In the genomic region with DNA sequence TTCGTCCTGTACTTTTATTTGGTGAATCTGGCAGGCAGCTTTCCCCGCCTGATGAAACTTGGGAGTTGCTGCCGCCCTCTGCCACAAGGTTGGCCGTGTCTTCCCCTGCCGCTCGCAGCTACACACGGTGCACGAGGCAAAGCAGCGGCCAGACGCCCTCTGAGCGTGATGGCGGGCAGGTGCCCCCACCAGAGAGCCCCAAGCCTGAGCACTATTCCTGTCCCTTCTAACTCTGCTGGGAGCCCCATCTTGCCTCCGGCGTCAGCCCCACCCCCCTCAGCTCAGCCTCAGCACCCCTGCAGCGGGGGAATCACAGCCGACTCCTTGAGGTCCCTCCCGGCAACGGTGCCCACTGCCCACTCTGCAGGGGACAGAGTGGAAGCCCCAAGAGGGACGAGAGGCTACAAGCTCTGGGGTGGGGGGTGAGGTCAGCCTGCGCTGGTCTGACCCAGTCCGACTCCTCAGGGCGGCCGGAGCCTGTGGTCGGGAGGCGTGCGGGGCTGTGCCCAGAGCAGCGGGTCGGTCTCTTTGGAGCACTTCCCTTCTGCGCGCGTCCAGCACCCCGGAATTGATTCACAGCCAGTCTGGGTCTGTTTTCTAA, we compare ENCODE assay signal across 19 cellular contexts. TPM values are rescaled to one million over a fixed set of nuclear protein-coding genes. Genes with fewer than 3 reads are reported as not detected.
A peak's percentile ranks its signal among the peaks of the same experiment; 100 is the strongest.
DNase-seq lines count a peak whose midpoint lies in the region; ATAC-seq, FAIRE-seq and TF ChIP-seq lines count a peak whose summit lies in the region.
"Had no signal": no experiment of that assay in that cellular context is flagged by ENCODE, and none has a peak within 500 bp of the region (broad histone marks: within the 10 kb centered on the region; RNA-seq: fewer than 3 reads in every experiment).

No MANE protein-coding gene starts in this region.

- H3K27ac ChIP-seq in H1 (ENCODE audit: low read depth, low read length) (no peak overlapping the region), mesendoderm (ENCODE audit: low read depth, low read length) (no peak overlapping the region), WERI-Rb-1 (no peak overlapping the region)
- H3K27ac ChIP-seq: adrenal gland, ovary had no signal

- no peak overlapping the region; a peak in 2 of 7 replicates for H3K9ac ChIP-seq in H1 (replicated peaks in 1 of 4; ENCODE audit: extremely low read depth in 1 of 4, low read depth in 3 of 4, low read length in 3 of 4)
- H3K9ac ChIP-seq in mesendoderm (ENCODE audit: low read length), result peak overlapping the region; percentile 61

- FAIRE-seq in H1 (lab: Jason Lieb, UNC), result no peak
- FAIRE-seq: G401.6, GM12892, H54, small intestine had no signal

- peaks cover 71% of the 10 kb centered on the region for H3K27me3 Mint-ChIP-seq in stimulated activated naive CD8-positive, alpha-beta T cell treated with anti-CD3 and anti-CD28 coated beads, Interleukin-15, amount 100 ng/mL, for 72 hours

- DNase-seq in stimulated activated naive CD8-positive, alpha-beta T cell treated with anti-CD3 and anti-CD28 coated beads, Interleukin-15, amount 100 ng/mL, for 72 hours, result no peak
- no peak for DNase-seq in stimulated activated naive CD8-positive, alpha-beta T cell treated with anti-CD3 and anti-CD28 coated beads, Interleukin-15, Interleukin-2, amounts not matched to agents 100 U/mL and 50 U/mL, for 24 hours
- DNase-seq in H1 (ENCODE audit: low read depth in 1 of 2, low spot score in 2 of 2) (peak in 1 of 2 experiments; percentile 74), mesendoderm (peak; percentile 45), WERI-Rb-1 (no peak), NCI-H446 treated with DMSO at 0.1 percent for 48 hours (lab: John Stamatoyannopoulos, UW) (no peak), SK-N-DZ (ENCODE audit: low spot score) (no peak)
- no peak for DNase-seq in activated CD8-positive, alpha-beta memory T cell treated with anti-CD3 and anti-CD28 coated beads, Interleukin-2, amount 50 U/mL, for 48 hours
- DNase-seq: activated CD4-positive, alpha-beta T cell treated with anti-CD3 and anti-CD28 coated beads, Interleukin-2, amount 10 ng/mL, durations not matched to agents 7 days and 5 days; adrenal gland; cerebellar nuclear complex; foreskin melanocyte; NCI-H82; ovary; small intestine had no signal

- peak overlapping the region; percentile 99 for H2AFZ ChIP-seq in H1 (ENCODE audit: low read length)

- no peak overlapping the region for H4K5ac ChIP-seq in H1 (ENCODE audit: insufficient read length, low read depth, low read length)
- no peak overlapping the region for H4K5ac ChIP-seq in mesendoderm (ENCODE audit: low read length)

- H3K4me1 ChIP-seq in H1 (replicated peaks in 1 of 4; ENCODE audit: control insufficient read depth in 3 of 4, insufficient read depth in 4 of 4, low read length in 3 of 4) (peaks cover 4 to 25% (median 10%) of the 10 kb centered on the region in 4 experiments; a peak in 6 of 7 replicates), mesendoderm (ENCODE audit: control insufficient read depth, low read depth, low read length) (no peaks in the 10 kb centered on the region)
- H3K4me1 ChIP-seq: adrenal gland had no signal

- H3K9me3 ChIP-seq in H1 (ENCODE audit: insufficient read depth in 2 of 2, low read depth in 1 of 2, low read length in 1 of 2), result no peaks in the 10 kb centered on the region
- H3K9me3 ChIP-seq in WERI-Rb-1 (ENCODE audit: severe bottlenecking), result no peaks in the 10 kb centered on the region
- H3K9me3 ChIP-seq: adrenal gland, ovary had no signal

- TF ChIP-seq EP300 in H1 (IDR thresholded peaks at IDR 0.05; ENCODE audit: borderline replicate concordance in 1 of 2, low read depth in 2 of 2, low read length in 2 of 2), result no peak

- H3K36me3 ChIP-seq in H1 (ENCODE audit: control insufficient read depth in 2 of 4, insufficient read depth in 4 of 4, low read length in 3 of 4) (no peaks in the 10 kb centered on the region), mesendoderm (ENCODE audit: control insufficient read depth, insufficient read depth, low read length) (no peaks in the 10 kb centered on the region), WERI-Rb-1 (no peaks in the 10 kb centered on the region)
- H3K36me3 ChIP-seq: adrenal gland, ovary had no signal

- no peaks in the 10 kb centered on the region for H3K9me3 Mint-ChIP-seq in stimulated activated naive CD8-positive, alpha-beta T cell treated with anti-CD3 and anti-CD28 coated beads, Interleukin-15, amount 100 ng/mL, for 72 hours
- H3K9me3 Mint-ChIP-seq: activated CD4-positive, alpha-beta T cell treated with anti-CD3 and anti-CD28 coated beads, Interleukin-2, amount 10 ng/mL, durations not matched to agents 7 days and 5 days; stimulated activated effector memory CD8-positive, alpha-beta T cell treated with anti-CD3 and anti-CD28 coated beads, Interleukin-12 subunit alpha, Interleukin-12 subunit beta, amount 100 ng/mL, for 72 hours had no signal

- H3K4me2 ChIP-seq in H1 (ENCODE audit: insufficient read depth in 1 of 2, low read depth in 2 of 2, low read length in 2 of 2), result peak overlapping the region; percentile 54 to 94
- H3K4me2 ChIP-seq in mesendoderm (ENCODE audit: low read length), result peak overlapping the region; percentile 73

- peak overlapping the region; percentile 10 to 64 (median 47); a peak in 7 of 8 replicates for H3K4me3 ChIP-seq in H1 (ENCODE audit: extremely low read depth in 1 of 4, insufficient read depth in 2 of 4, low read depth in 3 of 4, low read length in 4 of 4)
- H3K4me3 ChIP-seq in mesendoderm (ENCODE audit: low read length), result no peak overlapping the region
- H3K4me3 ChIP-seq in WERI-Rb-1 (ENCODE audit: low read depth, low read length), result no peak overlapping the region
- H3K4me3 ChIP-seq: ovary had no signal

- no peak overlapping the region for H3K27ac Mint-ChIP-seq in stimulated activated naive CD8-positive, alpha-beta T cell treated with anti-CD3 and anti-CD28 coated beads, Interleukin-15, amount 100 ng/mL, for 72 hours
- H3K27ac Mint-ChIP-seq: activated CD4-positive, alpha-beta T cell treated with anti-CD3 and anti-CD28 coated beads, Interleukin-2, amount 10 ng/mL, durations not matched to agents 7 days and 5 days; stimulated activated effector memory CD8-positive, alpha-beta T cell treated with anti-CD3 and anti-CD28 coated beads, Interleukin-12 subunit alpha, Interleukin-12 subunit beta, amount 100 ng/mL, for 72 hours had no signal

- no peaks in the 10 kb centered on the region for H3K79me2 ChIP-seq in H1 (ENCODE audit: control insufficient read depth in 1 of 2, insufficient read depth in 2 of 2, low read length in 2 of 2)
- no peaks in the 10 kb centered on the region for H3K79me2 ChIP-seq in mesendoderm (ENCODE audit: control insufficient read depth, insufficient read depth, low read length)

- TF ChIP-seq CTCF in H1 (IDR thresholded peaks at IDR 0.05; ENCODE audit: control extremely low read depth in 1 of 3, insufficient read depth in 1 of 3, low read depth in 1 of 3, low read length in 3 of 3) (0 out of 4 replicates have a peak, but pooled peaks of 1 of the 3 experiments have one; percentile 3), WERI-Rb-1 (IDR thresholded peaks at IDR 0.05; ENCODE audit: low read depth, low read length) (no peak)

- no peaks in the 10 kb centered on the region for H3K79me1 ChIP-seq in H1 (ENCODE audit: low read depth, low read length)
- H3K79me1 ChIP-seq in mesendoderm (ENCODE audit: low read length), result no peaks in the 10 kb centered on the region

- H2BK5ac ChIP-seq in H1 (ENCODE audit: low read depth, low read length) (0 out of 2 replicates have a peak overlapping the region, but pooled peaks have one; percentile 24), mesendoderm (ENCODE audit: low read length) (no peak overlapping the region)

- peak overlapping the region; percentile 22 to 64 for H3K4me3 Mint-ChIP-seq in stimulated activated naive CD8-positive, alpha-beta T cell treated with anti-CD3 and anti-CD28 coated beads, Interleukin-15, amount 100 ng/mL, for 72 hours
- H3K4me3 Mint-ChIP-seq: activated CD4-positive, alpha-beta T cell treated with anti-CD3 and anti-CD28 coated beads, Interleukin-2, amount 10 ng/mL, durations not matched to agents 7 days and 5 days; stimulated activated effector memory CD8-positive, alpha-beta T cell treated with anti-CD3 and anti-CD28 coated beads, Interleukin-12 subunit alpha, Interleukin-12 subunit beta, amount 100 ng/mL, for 72 hours had no signal

- ATAC-seq in stimulated activated naive CD8-positive, alpha-beta T cell treated with anti-CD3 and anti-CD28 coated beads, Interleukin-15, amount 100 ng/mL, for 72 hours, result peak; percentile 35
- ATAC-seq in stimulated activated naive CD8-positive, alpha-beta T cell treated with anti-CD3 and anti-CD28 coated beads, Interleukin-15, Interleukin-2, amounts not matched to agents 100 U/mL and 50 U/mL, for 24 hours, result no peak
- ATAC-seq: stimulated activated effector memory CD8-positive, alpha-beta T cell treated with anti-CD3 and anti-CD28 coated beads, Interleukin-12 subunit alpha, Interleukin-12 subunit beta, amount 100 ng/mL, for 72 hours had no signal

- peaks cover 10% of the 10 kb centered on the region for H3K4me1 Mint-ChIP-seq in stimulated activated naive CD8-positive, alpha-beta T cell treated with anti-CD3 and anti-CD28 coated beads, Interleukin-15, amount 100 ng/mL, for 72 hours
- H3K4me1 Mint-ChIP-seq: activated CD4-positive, alpha-beta T cell treated with anti-CD3 and anti-CD28 coated beads, Interleukin-2, amount 10 ng/mL, durations not matched to agents 7 days and 5 days had no signal

- H3K27me3 ChIP-seq in H1 (replicated peaks in 1 of 4; ENCODE audit: control insufficient read depth in 3 of 4, extremely low read depth in 1 of 4, insufficient read depth in 3 of 4, low read length in 3 of 4), result peaks cover 7 to 33% (median 22%) of the 10 kb centered on the region in 4 experiments
- H3K27me3 ChIP-seq in mesendoderm (ENCODE audit: insufficient read depth, low read length, poor library complexity), result no peaks in the 10 kb centered on the region
- no peaks in the 10 kb centered on the region for H3K27me3 ChIP-seq in WERI-Rb-1 (ENCODE audit: insufficient read depth, low read depth, severe bottlenecking)
- H3K27me3 ChIP-seq: ovary had no signal

- POLR2A ChIA-PET in H1 (lab: Charles Lee; ENCODE audit: partially characterized antibody), result no interaction called here

- H2AK5ac ChIP-seq in H1 (ENCODE audit: low read depth, low read length) (no peak overlapping the region), mesendoderm (ENCODE audit: low read length) (no peak overlapping the region)

- 4% methylated on average over 32 of the region's 32 CpGs; no CpG with 5 or more reads in 1 of the 2 experiments for WGBS in H1 (ENCODE audit: extremely low coverage in 1 of 2, insufficient coverage in 1 of 2, insufficient read length in 1 of 2, insufficient replicate concordance in 2 of 2, low coverage in 1 of 2, low lambda C conversion rate in 2 of 2, missing lambda C conversion rate in 1 of 2), 2 experiments
- WGBS in mesendoderm (ENCODE audit: extremely low coverage, insufficient coverage, low lambda C conversion rate), result no CpG with 5 or more reads among the region's 32 CpGs

- H2BK15ac ChIP-seq in H1 (ENCODE audit: low read length), result 0 out of 2 replicates have a peak overlapping the region, but pooled peaks have one; percentile 72
- H2BK15ac ChIP-seq in mesendoderm (replicated peaks; ENCODE audit: low read depth), result no peak overlapping the region

- H3K56ac ChIP-seq in H1 (replicated peaks; ENCODE audit: insufficient read length, low read depth, low read length) (no peak overlapping the region), mesendoderm (ENCODE audit: low read length) (peak overlapping the region; percentile 54)

- TF ChIP-seq POLR2A in H1 (IDR thresholded peaks at IDR 0.05; ENCODE audit: control extremely low read depth in 1 of 2, low read depth in 2 of 2, low read length in 2 of 2), result no peak

- H3K14ac ChIP-seq in H1 (ENCODE audit: insufficient read length), result no peak overlapping the region

- H3K23me2 ChIP-seq in H1 (ENCODE audit: low read depth, low read length), result peaks cover 10% of the 10 kb centered on the region; the same call in 1 of the 2 replicates

- TF ChIP-seq RAD21 in H1 (IDR thresholded peaks at IDR 0.05 in 1 of 2, conservative IDR thresholded peaks at IDR 0.05 in 1 of 2; ENCODE audit: low read depth in 2 of 2, low read length in 2 of 2), result no peak

- no peaks in the 10 kb centered on the region for H4K20me1 ChIP-seq in H1 (replicated peaks in 1 of 2; ENCODE audit: control insufficient read depth in 1 of 2, insufficient read depth in 2 of 2, low read length in 2 of 2)

- H2BK120ac ChIP-seq in H1 (replicated peaks; ENCODE audit: low read depth, low read length) (no peak overlapping the region), mesendoderm (ENCODE audit: low read depth, low read length) (no peak overlapping the region)

- peak overlapping the region; percentile 86; the same call in 1 of the 2 replicates for H2BK20ac ChIP-seq in H1 (ENCODE audit: low read length)

- H3K23ac ChIP-seq in H1 (ENCODE audit: insufficient read length) (no peak overlapping the region), mesendoderm (ENCODE audit: low read length) (no peak overlapping the region)

- H3K18ac ChIP-seq in H1 (ENCODE audit: extremely low read depth, low read length) (peak overlapping the region; percentile 94), mesendoderm (ENCODE audit: low read length) (peak overlapping the region; percentile 9)

- peak overlapping the region; percentile 76 for H4K91ac ChIP-seq in H1 (replicated peaks; ENCODE audit: insufficient read length, low read length)

- CTCF ChIA-PET in H1 (lab: Charles Lee; ENCODE audit: partially characterized antibody), result interaction anchor here (1.1 to 5.8 kb wide), 7 partner anchors 28 to 113 kb away, joined by 3 to 27 read pairs (median 3); no protein-coding TSS in a partner anchor

- peak overlapping the region; percentile 43; the same call in 1 of the 2 replicates for H4K8ac ChIP-seq in H1 (ENCODE audit: extremely low read depth, insufficient read depth, low read length)
- no peak overlapping the region for H4K8ac ChIP-seq in mesendoderm (ENCODE audit: low read depth, low read length)

- peak overlapping the region; percentile 49 for H3K4ac ChIP-seq in H1 (replicated peaks; ENCODE audit: insufficient read length, low read depth, low read length)
- H3K4ac ChIP-seq in mesendoderm (ENCODE audit: low read depth, low read length), result no peak overlapping the region

- peak overlapping the region; percentile 60; the same call in 1 of the 2 replicates for H2BK12ac ChIP-seq in H1 (ENCODE audit: low read depth, low read length)

RNA-seq across cellular contexts. Expression of a gene that starts 41.3 kb away (rescaled TPM):
- 4.5 and 5.6 TPM in 2 replicates for total RNA-seq in H1 (2021; fragmentation: NEBNext Ultra II Directional; extraction: Animal tissue kit (Norgen Biotek cat#: 25700))
- polyA plus RNA-seq in H1 (2011; rRNA removed), result 2.7 and 4.5 TPM in 2 replicates
- polyA plus RNA-seq in H1 (2011; cell fraction: cytosol; rRNA removed), result 2.8 TPM
- 4.9 TPM for polyA plus RNA-seq in H1 (2011; cell fraction: nucleus; rRNA removed)
- polyA plus RNA-seq in H1 (2012, experiment 1 of 2), result 2.6 to 5.4 TPM (median 5.1 TPM) in 4 replicates
- polyA plus RNA-seq in H1 (2012, experiment 2 of 2), result 4.1 TPM
- 1.8 TPM for polyA plus RNA-seq in H1 (2013, experiment 1 of 2)
- 1.7 TPM for polyA plus RNA-seq in H1 (2013, experiment 2 of 2)
- 2.7 and 3.5 TPM in 2 replicates for polyA minus RNA-seq in H1 (2011; rRNA and poly(A)+ RNA removed)
- polyA minus RNA-seq in H1 (2011; cell fraction: cytosol; rRNA and poly(A)+ RNA removed), result 3.4 TPM
- polyA minus RNA-seq in H1 (2011; cell fraction: nucleus; rRNA and poly(A)+ RNA removed), result 3.7 TPM
- polyA plus RNA-seq in mesendoderm (2013, experiment 1 of 2), result 1.7 TPM
- polyA plus RNA-seq in mesendoderm (2013, experiment 2 of 2), result 1.7 TPM
- polyA plus RNA-seq in SK-N-DZ (2014; cell fraction: cytosol; rRNA removed), result not detected in 2 replicates
- polyA plus RNA-seq in SK-N-DZ (2014; cell fraction: nucleus; rRNA removed), result not detected in 2 replicates

Comparison
In these comparisons a context has a peak if more than half of its experiments do, and no peak if none do; other contexts are left out.
1. H3K4me3 ChIP-seq: peak in H1 (4 of 4); none in mesendoderm (single experiment) and WERI-Rb-1 (single experiment).